1 cellular context compared by ENCODE assay signal in genomic region chr3:48466386-48467109, GRCh38.
TF ChIP-seq lines count a peak whose summit lies in the region.

No MANE protein-coding gene starts in this region.

TF ChIP-seq in K562, 482 proteins besides CTCF, POLR2A, EP300 and RAD21:
- TF ChIP-seq RBM17 (IDR thresholded peaks at IDR 0.05; ENCODE audit: borderline replicate concordance, low read depth, low read length) (no peak), TBL1XR1 (IDR thresholded peaks at IDR 0.05; ENCODE audit: low read length in 2 of 2) (no peak), NFYB (IDR thresholded peaks at IDR 0.05; ENCODE audit: extremely low read depth, insufficient read length) (no peak), TOE1 (IDR thresholded peaks at IDR 0.05; ENCODE audit: borderline replicate concordance) (no peak), TOE1 (CRISPR knock-in tag; IDR thresholded peaks at IDR 0.05; ENCODE audit: borderline replicate concordance, low read depth) (no peak), TFAM (CRISPR knock-in tag; conservative IDR thresholded peaks at IDR 0.05) (no peak), ZNF407 (IDR thresholded peaks at IDR 0.05; ENCODE audit: low read depth) (no peak), ZNF707 (CRISPR knock-in tag; conservative IDR thresholded peaks at IDR 0.05) (no peak), PKNOX1 (IDR thresholded peaks at IDR 0.05) (no peak), ZNF146 (CRISPR knock-in tag; IDR thresholded peaks at IDR 0.05; ENCODE audit: unreplicated experiment) (no peak), MXI1 (IDR thresholded peaks at IDR 0.05; ENCODE audit: low read depth, low read length) (no peak), ZNF124 (CRISPR knock-in tag; IDR thresholded peaks at IDR 0.05) (peak; percentile 52; the same call in 1 of the 2 replicates), TEAD4 (IDR thresholded peaks at IDR 0.05; ENCODE audit: low read length) (no peak), TEAD4 (CRISPR knock-in tag; IDR thresholded peaks at IDR 0.05; ENCODE audit: borderline replicate concordance) (no peak), POLR2G (IDR thresholded peaks at IDR 0.05; ENCODE audit: low read depth, low read length) (peak; percentile 73), RBM22 (IDR thresholded peaks at IDR 0.05; ENCODE audit: low read depth, low read length, poor library complexity, severe bottlenecking) (peak; percentile 31), MTA3 (IDR thresholded peaks at IDR 0.05; ENCODE audit: borderline replicate concordance) (no peak), FOXP1 (CRISPR knock-in tag; IDR thresholded peaks at IDR 0.05) (no peak), ZBTB43 (CRISPR knock-in tag; IDR thresholded peaks at IDR 0.05) (no peak), ZFP1 (CRISPR knock-in tag; IDR thresholded peaks at IDR 0.05) (no peak)
